ENCODE assay signal across 1 cellular context in the genomic region with DNA sequence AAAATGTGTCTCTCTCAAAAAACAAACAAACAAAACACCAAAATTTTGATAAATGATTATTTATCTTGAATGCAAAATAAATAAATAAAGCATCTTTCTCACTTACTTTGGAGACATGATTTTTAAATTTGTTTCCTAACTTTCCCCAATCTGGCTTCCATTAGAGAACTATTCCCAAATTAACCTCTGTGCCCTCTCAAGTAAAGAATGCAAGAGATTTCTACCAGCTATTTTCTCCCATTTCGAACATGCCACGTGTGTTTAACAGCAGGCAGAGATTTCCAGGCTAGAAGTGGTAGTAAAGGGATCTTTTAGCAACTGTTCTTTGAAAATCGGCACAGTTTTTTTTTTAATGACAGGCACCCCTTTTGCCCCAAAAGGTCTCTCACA.
TF ChIP-seq lines count a peak whose summit lies in the region.

No MANE protein-coding gene starts in this region.

TF ChIP-seq in K562, 482 proteins besides CTCF, POLR2A, EP300 and RAD21 (continued from another document):
- TF ChIP-seq, protein P1, sequence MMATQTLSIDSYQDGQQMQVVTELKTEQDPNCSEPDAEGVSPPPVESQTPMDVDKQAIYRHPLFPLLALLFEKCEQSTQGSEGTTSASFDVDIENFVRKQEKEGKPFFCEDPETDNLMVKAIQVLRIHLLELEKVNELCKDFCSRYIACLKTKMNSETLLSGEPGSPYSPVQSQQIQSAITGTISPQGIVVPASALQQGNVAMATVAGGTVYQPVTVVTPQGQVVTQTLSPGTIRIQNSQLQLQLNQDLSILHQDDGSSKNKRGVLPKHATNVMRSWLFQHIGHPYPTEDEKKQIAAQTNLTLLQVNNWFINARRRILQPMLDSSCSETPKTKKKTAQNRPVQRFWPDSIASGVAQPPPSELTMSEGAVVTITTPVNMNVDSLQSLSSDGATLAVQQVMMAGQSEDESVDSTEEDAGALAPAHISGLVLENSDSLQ (IDR thresholded peaks at IDR 0.05), result no peak
- no peak for TF ChIP-seq YBX1 (IDR thresholded peaks at IDR 0.05)
- no peak for TF ChIP-seq CCAR2 (IDR thresholded peaks at IDR 0.05; ENCODE audit: low read depth, low read length)
- TF ChIP-seq, protein P2, sequence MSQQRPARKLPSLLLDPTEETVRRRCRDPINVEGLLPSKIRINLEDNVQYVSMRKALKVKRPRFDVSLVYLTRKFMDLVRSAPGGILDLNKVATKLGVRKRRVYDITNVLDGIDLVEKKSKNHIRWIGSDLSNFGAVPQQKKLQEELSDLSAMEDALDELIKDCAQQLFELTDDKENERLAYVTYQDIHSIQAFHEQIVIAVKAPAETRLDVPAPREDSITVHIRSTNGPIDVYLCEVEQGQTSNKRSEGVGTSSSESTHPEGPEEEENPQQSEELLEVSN (IDR thresholded peaks at IDR 0.05; ENCODE audit: borderline replicate concordance in 1 of 2, extremely low read depth in 1 of 2, insufficient read depth in 1 of 2, insufficient read length in 1 of 2, low read depth in 1 of 2, low read length in 1 of 2, poor library complexity in 1 of 2, severe bottlenecking in 1 of 2), result no peak
- TF ChIP-seq, protein P3, sequence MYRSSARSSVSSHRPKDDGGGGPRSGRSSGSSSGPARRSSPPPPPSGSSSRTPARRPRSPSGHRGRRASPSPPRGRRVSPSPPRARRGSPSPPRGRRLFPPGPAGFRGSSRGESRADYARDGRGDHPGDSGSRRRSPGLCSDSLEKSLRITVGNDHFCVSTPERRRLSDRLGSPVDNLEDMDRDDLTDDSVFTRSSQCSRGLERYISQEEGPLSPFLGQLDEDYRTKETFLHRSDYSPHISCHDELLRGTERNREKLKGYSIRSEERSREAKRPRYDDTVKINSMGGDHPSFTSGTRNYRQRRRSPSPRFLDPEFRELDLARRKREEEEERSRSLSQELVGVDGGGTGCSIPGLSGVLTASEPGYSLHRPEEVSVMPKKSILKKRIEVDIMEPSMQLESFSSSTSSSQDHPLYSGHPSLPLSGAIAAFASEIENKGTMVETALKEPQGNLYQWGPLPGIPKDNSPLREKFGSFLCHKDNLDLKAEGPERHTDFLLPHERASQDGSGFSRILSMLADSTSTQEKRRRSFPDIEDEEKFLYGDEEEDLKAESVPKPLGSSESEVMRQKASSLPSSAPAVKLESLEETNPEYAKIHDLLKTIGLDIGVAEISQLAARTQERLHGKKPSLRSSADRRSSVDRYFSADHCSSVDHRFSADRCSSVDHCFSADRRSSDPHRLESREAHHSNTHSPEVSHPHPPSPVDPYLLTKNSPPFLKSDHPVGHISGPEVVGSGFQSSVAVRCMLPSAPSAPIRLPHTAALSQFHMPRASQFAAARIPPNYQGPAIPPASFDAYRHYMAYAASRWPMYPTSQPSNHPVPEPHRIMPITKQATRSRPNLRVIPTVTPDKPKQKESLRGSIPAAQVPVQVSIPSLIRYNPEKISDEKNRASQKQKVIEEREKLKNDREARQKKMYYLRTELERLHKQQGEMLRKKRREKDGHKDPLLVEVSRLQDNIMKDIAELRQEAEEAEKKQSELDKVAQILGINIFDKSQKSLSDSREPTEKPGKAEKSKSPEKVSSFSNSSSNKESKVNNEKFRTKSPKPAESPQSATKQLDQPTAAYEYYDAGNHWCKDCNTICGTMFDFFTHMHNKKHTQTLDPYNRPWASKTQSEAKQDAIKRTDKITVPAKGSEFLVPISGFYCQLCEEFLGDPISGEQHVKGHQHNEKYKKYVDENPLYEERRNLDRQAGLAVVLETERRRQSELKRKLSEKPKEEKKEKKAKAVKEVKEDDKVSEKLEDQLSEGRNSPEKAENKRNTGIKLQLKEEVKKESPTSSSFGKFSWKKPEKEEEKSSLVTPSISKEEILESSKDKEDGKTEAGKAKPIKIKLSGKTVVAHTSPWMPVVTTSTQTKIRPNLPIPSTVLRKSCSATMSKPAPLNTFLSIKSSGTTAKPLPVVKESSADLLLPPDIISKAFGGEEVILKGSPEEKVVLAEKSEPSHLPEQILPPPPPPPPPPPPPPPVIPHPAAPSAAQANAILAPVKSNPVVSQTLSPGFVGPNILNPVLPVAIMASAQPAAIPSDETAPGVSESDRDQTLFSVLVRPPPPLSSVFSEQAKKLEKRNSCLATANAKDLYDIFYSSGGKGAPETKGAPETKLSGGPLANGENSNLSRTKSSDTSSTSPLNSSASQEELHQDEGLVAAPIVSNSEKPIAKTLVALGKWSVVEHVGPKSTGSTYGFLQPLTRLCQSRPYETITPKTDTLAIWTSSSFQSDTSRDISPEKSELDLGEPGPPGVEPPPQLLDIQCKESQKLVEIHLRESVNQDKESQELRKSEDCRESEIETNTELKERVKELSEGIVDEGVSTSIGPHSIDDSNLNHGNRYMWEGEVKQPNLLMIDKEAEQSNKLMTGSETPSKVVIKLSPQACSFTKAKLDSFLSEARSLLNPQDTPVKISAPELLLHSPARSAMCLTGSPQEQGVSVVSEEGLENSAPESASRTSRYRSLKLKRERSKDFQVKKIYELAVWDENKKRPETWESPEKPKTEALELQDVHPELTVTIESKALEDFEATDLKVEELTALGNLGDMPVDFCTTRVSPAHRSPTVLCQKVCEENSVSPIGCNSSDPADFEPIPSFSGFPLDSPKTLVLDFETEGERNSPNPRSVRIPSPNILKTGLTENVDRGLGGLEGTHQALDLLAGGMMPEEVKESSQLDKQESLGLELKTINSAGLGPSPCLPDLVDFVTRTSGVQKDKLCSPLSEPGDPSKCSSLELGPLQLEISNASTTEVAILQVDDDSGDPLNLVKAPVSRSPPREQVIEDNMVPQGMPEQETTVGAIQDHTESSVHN (IDR thresholded peaks at IDR 0.05; ENCODE audit: borderline replicate concordance in 1 of 2, low read depth in 1 of 2), result no peak
